In genomic region chr13:37059136-37059847, GRCh38 we compare ENCODE assay signal across 8 cellular contexts. TPM values are rescaled to one million over a fixed set of nuclear protein-coding genes. Genes with fewer than 3 reads are reported as not detected.
DNase-seq lines count a peak whose midpoint lies in the region; ATAC-seq and TF ChIP-seq lines count a peak whose summit lies in the region.

SUPT20H (minus strand) TSS chr13:37059688; CDS start chr13:37051490, 8,198 bp downstream.

- DNase-seq in CD4-positive, alpha-beta T cell = peak; percentile 89 to 96 (median 93)
- DNase-seq in NCI-H82 treated with DMSO at 0.1 percent for 48 hours (lab: John Stamatoyannopoulos, UW; ENCODE audit: unreplicated experiment) (peak; percentile 91), dermis microvascular lymphatic vessel endothelial cell (ENCODE audit: low read depth in 2 of 2) (peak; percentile 68 to 93), right lobe of liver (peak; percentile 96 to 97 (median 97))
- DNase-seq in activated CD4-positive, alpha-beta memory T cell treated with anti-CD3 and anti-CD28 coated beads for 36 hours = peak; percentile 96
- DNase-seq in stimulated activated CD4-positive, alpha-beta T cell treated with anti-CD3 and anti-CD28 coated beads, Interleukin-4, amount 100 ng/mL, for 24 hours = peak; percentile 93

- no peak for TF ChIP-seq CTCF in CD4-positive, alpha-beta T cell (IDR thresholded peaks at IDR 0.05)
- no peak for TF ChIP-seq CTCF in right lobe of liver (IDR thresholded peaks at IDR 0.05)

- H3K36me3 Mint-ChIP-seq in CD4-positive, alpha-beta T cell (ENCODE audit: low read depth) = peaks cover 36% of the 10 kb centered on the region
- peaks cover 13% of the 10 kb centered on the region for H3K36me3 Mint-ChIP-seq in activated CD4-positive, alpha-beta memory T cell treated with anti-CD3 and anti-CD28 coated beads for 36 hours

- TF ChIP-seq POLR2A in right lobe of liver (IDR thresholded peaks at IDR 0.05) = peak; percentile 80

- WGBS in right lobe of liver (ENCODE audit: insufficient coverage, low coverage, low lambda C conversion rate, missing lambda C conversion rate) = 0% methylated on average over 21 of the region's 63 CpGs

- CTCF ChIA-PET in CD4-positive, alpha-beta T cell (lab: Charles Lee) = interaction anchor here (2.5 kb wide), 1 partner anchor 59 kb away, joined by 8 read pairs; the partner anchor contains the start of gene EXOSC8
- CTCF ChIA-PET in activated CD4-positive, alpha-beta memory T cell treated with anti-CD3 and anti-CD28 coated beads for 36 hours (lab: Charles Lee) = no interaction called here

- H3K9me3 Mint-ChIP-seq in CD4-positive, alpha-beta T cell = no peaks in the 10 kb centered on the region
- H3K9me3 Mint-ChIP-seq in activated CD4-positive, alpha-beta memory T cell treated with anti-CD3 and anti-CD28 coated beads for 36 hours = peaks cover 7% of the 10 kb centered on the region

- H3K36me3 ChIP-seq in right lobe of liver = no peaks in the 10 kb centered on the region

- POLR2A ChIA-PET in CD4-positive, alpha-beta T cell (lab: Charles Lee) = interaction anchor here (1.0 to 2.8 kb wide), 5 partner anchors 11 to 1290 kb away, joined by 3 to 51 read pairs (median 5); partner anchors contain the start of genes ALG5, EXOSC8 and UFM1
- POLR2A ChIA-PET in activated CD4-positive, alpha-beta memory T cell treated with anti-CD3 and anti-CD28 coated beads for 36 hours (lab: Charles Lee) = interaction anchor here (1.4 kb wide), 1 partner anchor 59 kb away, joined by 4 read pairs; the partner anchor contains the start of gene EXOSC8

- H3K27ac Mint-ChIP-seq in CD4-positive, alpha-beta T cell = peak within 1 kb of the TSS; percentile 99
- peak within 1 kb of the TSS; percentile 94 for H3K27ac Mint-ChIP-seq in activated CD4-positive, alpha-beta memory T cell treated with anti-CD3 and anti-CD28 coated beads for 36 hours

- intact Hi-C loops in CD4-positive, alpha-beta T cell (cut with DNase I, micrococcal nuclease) = loop anchor here (2.0 to 10.0 kb wide), 4 partner anchors 58 to 1976 kb away; partner anchors contain the start of genes EXOSC8 (in 1 of the 2), NHLRC3 (in 1 of the 2) and PROSER1 (in 1 of the 2)
- intact Hi-C loops in activated CD4-positive, alpha-beta memory T cell treated with anti-CD3 and anti-CD28 coated beads for 36 hours (cut with micrococcal nuclease) = loop anchor here (1.0 to 2.0 kb wide), 4 partner anchors 60 to 1290 kb away; partner anchors contain the start of genes ALG5, SPART and UFM1
- intact Hi-C loops in right lobe of liver (cut with DNase I) = loop anchor here in 1 of 2 donors (10.0 kb wide), 1 partner anchor 54 kb away; the partner anchor contains the start of gene EXOSC8

- peak within 1 kb of the TSS; percentile 81 to 100 (median 95) for H3K4me3 ChIP-seq in right lobe of liver

- no peaks in the 10 kb centered on the region for H3K27me3 Mint-ChIP-seq in CD4-positive, alpha-beta T cell
- no peaks in the 10 kb centered on the region for H3K27me3 Mint-ChIP-seq in activated CD4-positive, alpha-beta memory T cell treated with anti-CD3 and anti-CD28 coated beads for 36 hours

- peaks cover 42% of the 10 kb centered on the region for H3K4me1 Mint-ChIP-seq in CD4-positive, alpha-beta T cell (ENCODE audit: low read depth)
- peaks cover 29% of the 10 kb centered on the region for H3K4me1 Mint-ChIP-seq in activated CD4-positive, alpha-beta memory T cell treated with anti-CD3 and anti-CD28 coated beads for 36 hours (ENCODE audit: low read depth)

- H3K27ac ChIP-seq in CD4-positive, alpha-beta T cell (ENCODE audit: low read depth, low read length) = peak within 1 kb of the TSS; percentile 93
- H3K27ac ChIP-seq in right lobe of liver = peak within 1 kb of the TSS; percentile 73 to 86 (median 75)

- no peaks in the 10 kb centered on the region for H3K27me3 ChIP-seq in CD4-positive, alpha-beta T cell (ENCODE audit: control insufficient read depth, insufficient read depth, low read length)
- no peaks in the 10 kb centered on the region for H3K27me3 ChIP-seq in right lobe of liver

- peak; percentile 91 for ATAC-seq in CD4-positive, alpha-beta T cell (ENCODE audit: poor library complexity)
- ATAC-seq in GM19438 (IDR thresholded peaks at IDR 0.05; ENCODE audit: low read depth, unreplicated experiment) (peak; percentile 96), HG03571 (IDR thresholded peaks at IDR 0.05; ENCODE audit: unreplicated experiment) (peak; percentile 98), right lobe of liver (peak; percentile 100)

- H3K4me1 ChIP-seq in right lobe of liver = peaks cover 0 to 9% (median 3%) of the 10 kb centered on the region in 4 donors

- peak within 1 kb of the TSS; percentile 95 for H3K4me3 Mint-ChIP-seq in CD4-positive, alpha-beta T cell
- H3K4me3 Mint-ChIP-seq in activated CD4-positive, alpha-beta memory T cell treated with anti-CD3 and anti-CD28 coated beads for 36 hours = peak within 1 kb of the TSS; percentile 89

- H3K9me3 ChIP-seq in CD4-positive, alpha-beta T cell (ENCODE audit: control insufficient read depth, low read length) = no peaks in the 10 kb centered on the region
- no peaks in the 10 kb centered on the region for H3K9me3 ChIP-seq in right lobe of liver

RNA-seq across cellular contexts. Expression of gene SUPT20H, which starts in this region (rescaled TPM):
- total RNA-seq in CD4-positive, alpha-beta T cell = 10 to 100 TPM; 61.7 to 63.1 TPM
- total RNA-seq in activated CD4-positive, alpha-beta memory T cell treated with anti-CD3 and anti-CD28 coated beads for 36 hours = 10 to 100 TPM; 56.8 TPM
- total RNA-seq in dermis microvascular lymphatic vessel endothelial cell (26.7 and 33.3 TPM in 2 replicates), right lobe of liver (10 to 100 TPM; 14.0 to 18.1 (median 16.1) TPM)

Comparison
In these comparisons a context has a peak if more than half of its experiments do, and no peak if none do; other contexts are left out.
1. Peak in every context shown above with its lines: DNase-seq, ATAC-seq, H3K4me3 ChIP-seq and H3K27ac ChIP-seq.